In the genomic region with DNA sequence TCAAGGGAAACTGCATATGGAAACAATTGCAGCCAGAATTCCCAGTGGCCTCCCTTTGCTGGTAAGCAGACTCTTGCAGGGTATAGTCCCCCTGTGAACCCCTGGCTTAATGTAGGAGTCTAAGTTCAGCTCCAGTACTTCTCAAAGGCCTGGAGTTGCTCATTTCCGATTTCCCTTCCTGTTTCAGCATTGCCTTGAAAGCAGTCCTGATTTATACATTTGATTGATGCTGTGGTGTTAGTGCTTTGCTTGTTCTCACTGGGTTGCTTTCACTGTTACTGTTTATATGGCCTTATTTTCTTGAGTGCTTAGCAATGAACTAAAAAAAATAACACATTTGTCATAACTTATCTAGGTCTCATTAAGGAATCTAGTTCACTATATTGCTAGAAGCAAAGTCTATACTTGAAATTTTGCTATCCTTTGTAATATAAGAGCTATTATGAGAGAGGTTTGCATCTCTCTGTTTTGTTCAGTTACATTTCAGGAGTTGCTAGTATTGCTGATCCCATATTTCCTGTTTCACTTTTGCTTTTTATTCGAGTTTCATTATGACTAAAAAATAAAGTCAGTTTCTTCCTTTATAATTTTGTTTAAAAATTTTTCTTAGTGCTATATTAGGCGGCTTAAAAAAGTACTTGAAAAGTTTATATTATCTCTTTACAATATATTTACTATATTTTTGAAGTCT, we compare ENCODE assay signal across 10 cellular contexts.
DNase-seq lines count a peak whose midpoint lies in the region; ATAC-seq and TF ChIP-seq lines count a peak whose summit lies in the region.
"Had no signal": no experiment of that assay in that cellular context is flagged by ENCODE, and none has a peak within 500 bp of the region (broad histone marks: within the 10 kb centered on the region; RNA-seq: fewer than 3 reads in every experiment).

No MANE protein-coding gene starts in this region.

- H2BK12ac ChIP-seq in trophoblast cell (ENCODE audit: low read length): no peak overlapping the region

- ATAC-seq in GM18861 (IDR thresholded peaks at IDR 0.05; ENCODE audit: unreplicated experiment) (peak; percentile 76), GM21515 (IDR thresholded peaks at IDR 0.05; ENCODE audit: unreplicated experiment) (peak; percentile 68), HG03378 (IDR thresholded peaks at IDR 0.05; ENCODE audit: unreplicated experiment) (peak; percentile 81), lower lobe of right lung (no peak)

- H3K18ac ChIP-seq in trophoblast cell (ENCODE audit: low read length): no peak overlapping the region

- H3K14ac ChIP-seq in trophoblast cell (ENCODE audit: low read length): no peak overlapping the region

- H3K4me3 ChIP-seq in lower lobe of right lung (no peak overlapping the region), trophoblast cell (ENCODE audit: low read depth, low read length) (no peak overlapping the region)

- H2AFZ ChIP-seq in trophoblast cell (ENCODE audit: insufficient read depth, low read length, poor library complexity): no peak overlapping the region

- DNase-seq in lower lobe of right lung (no peak), AG08396 (ENCODE audit: low spot score) (no peak), trophoblast cell (no peak), SIG-M5 (lab: John Stamatoyannopoulos, UW) (no peak), DMS153 treated with DMSO at 0.1 percent for 48 hours (lab: John Stamatoyannopoulos, UW; ENCODE audit: unreplicated experiment) (no peak)
- DNase-seq: activated CD4-positive, alpha-beta T cell treated with anti-CD3 and anti-CD28 coated beads, Interleukin-2, amount 50 U/mL, for 48 hours; KBM-7 had no signal

- H3K23ac ChIP-seq in trophoblast cell (ENCODE audit: low read length): no peak overlapping the region

- no peaks in the 10 kb centered on the region for H3K36me3 ChIP-seq in lower lobe of right lung
- H3K36me3 ChIP-seq in trophoblast cell (ENCODE audit: control insufficient read depth in 1 of 2, insufficient read depth in 2 of 2, low read length in 2 of 2): no peaks in the 10 kb centered on the region

- H2AK5ac ChIP-seq in trophoblast cell (ENCODE audit: low read length): no peak overlapping the region

- no peaks in the 10 kb centered on the region for H3K79me2 ChIP-seq in trophoblast cell (ENCODE audit: control insufficient read depth, insufficient read depth, low read length, poor library complexity)

- no peak overlapping the region for H2BK5ac ChIP-seq in trophoblast cell (ENCODE audit: low read depth, low read length, poor library complexity)

- H3K27ac ChIP-seq in lower lobe of right lung (peak overlapping the region; percentile 19), trophoblast cell (ENCODE audit: low read depth, low read length) (no peak overlapping the region)

- no peaks in the 10 kb centered on the region for H3K79me1 ChIP-seq in trophoblast cell (ENCODE audit: low read length)

- no peak overlapping the region for H3K9ac ChIP-seq in trophoblast cell (ENCODE audit: low read length)

- no peak overlapping the region for H4K12ac ChIP-seq in trophoblast cell (ENCODE audit: low read depth, low read length)

- intact Hi-C loops in lower lobe of right lung (cut with DNase I): no loop called here

- H3K4ac ChIP-seq in trophoblast cell (ENCODE audit: low read depth, low read length): no peak overlapping the region

- H3K9me3 ChIP-seq in lower lobe of right lung: no peaks in the 10 kb centered on the region
- H3K9me3 ChIP-seq in trophoblast cell (ENCODE audit: insufficient read depth, low read depth, low read length): no peaks in the 10 kb centered on the region

- H3K4me1 ChIP-seq in lower lobe of right lung (peaks cover 11% of the 10 kb centered on the region), trophoblast cell (ENCODE audit: control insufficient read depth in 1 of 2, insufficient read depth in 2 of 2, low read length in 2 of 2) (peaks cover 4 to 5% of the 10 kb centered on the region in 2 experiments)

- H2BK120ac ChIP-seq in trophoblast cell (ENCODE audit: insufficient read depth, low read length, poor library complexity): no peak overlapping the region

- H3K27me3 ChIP-seq in lower lobe of right lung (ENCODE audit: low read depth) (no peaks in the 10 kb centered on the region), trophoblast cell (ENCODE audit: insufficient read depth, low read length) (no peaks in the 10 kb centered on the region)

- no peak overlapping the region for H4K91ac ChIP-seq in trophoblast cell (ENCODE audit: low read depth, low read length)

- no CpG with 5 or more reads among the region's 3 CpGs for WGBS in trophoblast cell (ENCODE audit: extremely low coverage, insufficient coverage, insufficient read length)

- no peak for TF ChIP-seq CTCF in lower lobe of right lung (IDR thresholded peaks at IDR 0.05)

- no peak overlapping the region for H4K8ac ChIP-seq in trophoblast cell (ENCODE audit: low read depth, low read length)

- H3K4me2 ChIP-seq in trophoblast cell (ENCODE audit: low read length): no peak overlapping the region

Comparison
In these comparisons a context has a peak if more than half of its experiments do, and no peak if none do; other contexts are left out.
1. ATAC-seq: peak in GM18861 (single experiment), GM21515 (single experiment) and HG03378 (single experiment); none in lower lobe of right lung (0 of 2).